In genomic region chr21:25398630-25399029, GRCh38 we compare ENCODE assay signal across 32 cellular contexts.
"Had no signal": no experiment of that assay in that cellular context is flagged by ENCODE, and none has a peak within 500 bp of the region (broad histone marks: within the 10 kb centered on the region; RNA-seq: fewer than 3 reads in every experiment).

No MANE protein-coding gene starts in this region.

- DNase-seq: activated CD4-positive, alpha-beta memory T cell treated with anti-CD3 and anti-CD28 coated beads, Interleukin-2, amount 10 ng/mL, durations not matched to agents 7 days and 5 days; activated CD4-positive, alpha-beta T cell treated with anti-CD3 and anti-CD28 coated beads for 1 hour; activated CD4-positive, alpha-beta T cell treated with anti-CD3 and anti-CD28 coated beads for 4 hours; activated CD4-positive, alpha-beta T cell treated with anti-CD3 and anti-CD28 coated beads, Interleukin-2, amount 10 ng/mL, durations not matched to agents 7 days and 5 days; activated CD4-positive, alpha-beta T cell treated with anti-CD3 and anti-CD28 coated beads, Interleukin-2, amount 50 U/mL, for 4 hours; activated CD8-positive, alpha-beta memory T cell treated with anti-CD3 and anti-CD28 coated beads, Interleukin-2, amount 50 U/mL, for 48 hours; activated gamma-delta T cell; activated naive CD4-positive, alpha-beta T cell; activated naive CD4-positive, alpha-beta T cell treated with anti-CD3 and anti-CD28 coated beads, Interleukin-2, amount 10 ng/mL, durations not matched to agents 7 days and 5 days; activated naive CD8-positive, alpha-beta T cell treated with anti-CD3 and anti-CD28 coated beads, Interleukin-2, amount 50 U/mL, for 24 hours; activated T-cell treated with anti-CD3 and anti-CD28 coated beads for 4 hours; activated T-cell treated with anti-CD3 and anti-CD28 coated beads, Interleukin-2, amount 50 U/mL, for 24 hours; activated T-cell treated with anti-CD3 and anti-CD28 coated beads, Interleukin-2, amount 50 U/mL, for 72 hours; adrenal gland; amygdala; aorta; body of pancreas; caudate nucleus; cortex of kidney; dermis blood vessel endothelial cell; effector CD4-positive, alpha-beta T cell; effector memory CD8-positive, alpha-beta T cell; erythroblast; foreskin keratinocyte; gastrocnemius medialis; glutamatergic neuron; heart left ventricle; T-helper 17 cell; T1000 had no signal

- H3K4me3 ChIP-seq: adrenal gland, body of pancreas, esophagus muscularis mucosa, gastrocnemius medialis, heart left ventricle had no signal

- H3K9me3 ChIP-seq: adrenal gland, body of pancreas, esophagus muscularis mucosa, gastrocnemius medialis, heart left ventricle had no signal

- H3K27me3 ChIP-seq: adrenal gland, body of pancreas, esophagus muscularis mucosa, foreskin keratinocyte, gastrocnemius medialis, heart left ventricle had no signal

- H3K36me3 ChIP-seq: adrenal gland, esophagus muscularis mucosa, gastrocnemius medialis, heart left ventricle had no signal

- ATAC-seq: activated naive CD4-positive, alpha-beta T cell treated with anti-CD3 and anti-CD28 coated beads, Interleukin-2, amount 50 U/mL, for 72 hours; activated naive CD8-positive, alpha-beta T cell treated with anti-CD3 and anti-CD28 coated beads, Interleukin-2, amount 50 U/mL, for 24 hours; activated T-cell treated with anti-CD3 and anti-CD28 coated beads, Interleukin-2, amount 50 U/mL, for 72 hours; body of pancreas; effector memory CD8-positive, alpha-beta T cell; foreskin keratinocyte; gastrocnemius medialis; heart left ventricle; T-helper 17 cell had no signal

- H3K27ac ChIP-seq: adrenal gland, body of pancreas, esophagus muscularis mucosa, foreskin keratinocyte, gastrocnemius medialis, heart left ventricle had no signal

- H3K4me1 ChIP-seq: adrenal gland, body of pancreas, esophagus muscularis mucosa, gastrocnemius medialis, heart left ventricle had no signal

- FAIRE-seq: colon had no signal
